ENCODE assay signal across 8 cellular contexts in the genomic region with DNA sequence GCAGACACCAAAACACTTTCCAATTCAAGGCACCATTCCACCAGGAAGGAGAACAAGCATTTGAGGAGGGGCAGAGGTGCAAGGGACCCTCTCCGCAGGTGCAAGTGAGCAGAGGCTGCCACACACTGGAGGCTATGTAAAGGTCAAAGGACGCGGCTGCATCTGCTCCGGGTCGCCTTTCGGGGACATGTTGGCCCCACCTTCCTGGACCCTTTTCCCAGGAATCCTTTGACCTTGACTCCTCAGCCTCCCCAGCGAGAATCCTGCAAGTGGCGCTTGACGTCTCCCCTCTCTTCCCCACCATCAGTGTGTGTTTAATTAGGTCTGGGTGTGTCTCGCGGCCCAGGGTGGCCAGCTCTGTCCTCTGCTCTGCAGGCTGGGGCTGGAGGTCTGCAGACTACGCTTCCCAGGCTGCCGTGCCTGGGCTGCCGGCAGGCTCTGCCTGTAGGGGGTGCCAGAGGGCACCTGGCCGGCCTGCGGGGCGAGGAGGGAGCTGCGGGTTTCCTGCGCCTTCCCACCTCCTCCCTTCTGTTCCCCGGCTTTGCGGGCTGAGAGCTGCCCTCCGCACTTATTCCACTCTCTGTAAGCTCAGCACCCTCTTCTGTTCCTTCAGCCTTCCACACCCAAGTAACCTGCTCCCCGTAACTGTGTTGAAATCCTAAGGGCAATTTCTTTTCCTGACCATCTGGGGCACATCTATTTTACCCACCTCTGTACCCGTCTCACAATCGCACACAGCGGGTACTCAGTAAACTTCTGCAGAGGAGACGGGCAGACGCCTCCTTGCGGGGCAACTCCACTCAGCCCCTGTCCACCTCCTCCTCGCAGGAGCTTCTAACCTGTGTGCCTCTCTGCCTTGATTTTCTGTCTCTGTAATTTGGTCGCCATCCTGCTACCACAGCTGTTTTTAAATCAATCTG.
DNase-seq lines count a peak whose midpoint lies in the region; ATAC-seq, FAIRE-seq and TF ChIP-seq lines count a peak whose summit lies in the region.

No MANE protein-coding gene starts in this region.

- H3K36me3 ChIP-seq in WERI-Rb-1 (no peaks in the 10 kb centered on the region), bronchial epithelial cell (ENCODE audit: control insufficient read depth, insufficient read depth, low read length) (no peaks in the 10 kb centered on the region), keratinocyte (ENCODE audit: control insufficient read depth in 2 of 2, extremely low read depth in 1 of 2, insufficient read depth in 2 of 2, low read length in 2 of 2) (no peaks in the 10 kb centered on the region)

- H3K4me3 ChIP-seq in AG04450 (ENCODE audit: low read depth, low read length) (no peak overlapping the region), WERI-Rb-1 (ENCODE audit: low read depth, low read length) (no peak overlapping the region; the same call in 1 of the 2 replicates), bronchial epithelial cell (ENCODE audit: low read depth, low read length) (no peak overlapping the region), keratinocyte (ENCODE audit: control insufficient read depth in 2 of 3, extremely low read depth in 1 of 3, insufficient read depth in 2 of 3, low read depth in 1 of 3, low read length in 3 of 3) (no peak overlapping the region)

- no peaks in the 10 kb centered on the region for H3K79me2 ChIP-seq in keratinocyte (ENCODE audit: control insufficient read depth, insufficient read depth, low read length)

- no peak overlapping the region for H2AFZ ChIP-seq in keratinocyte (ENCODE audit: control insufficient read depth, low read length)

- peaks cover 3% of the 10 kb centered on the region for H3K27me3 ChIP-seq in AG04450 (ENCODE audit: control insufficient read depth, insufficient read depth, low read length)
- H3K27me3 ChIP-seq in WERI-Rb-1 (ENCODE audit: insufficient read depth, low read depth, severe bottlenecking), result peaks cover 54% of the 10 kb centered on the region
- H3K27me3 ChIP-seq in bronchial epithelial cell (ENCODE audit: control insufficient read depth, insufficient read depth, low read length), result no peaks in the 10 kb centered on the region
- no peaks in the 10 kb centered on the region for H3K27me3 ChIP-seq in keratinocyte (ENCODE audit: control insufficient read depth, extremely low read depth, insufficient read depth, low read length)

- peak; percentile 86 for TF ChIP-seq CTCF in AG04450 (IDR thresholded peaks at IDR 0.05; ENCODE audit: low read depth, low read length)
- peak; percentile 98 for TF ChIP-seq CTCF in WERI-Rb-1 (IDR thresholded peaks at IDR 0.05; ENCODE audit: low read depth, low read length)
- peak; percentile 99 for TF ChIP-seq CTCF in bronchial epithelial cell (IDR thresholded peaks at IDR 0.05; ENCODE audit: insufficient read depth, low read length, severe bottlenecking)
- peak in 2 of 3 experiments; percentile 65 to 88 for TF ChIP-seq CTCF in keratinocyte (optimal IDR thresholded peaks at IDR 0.05 in 1 of 3, IDR thresholded peaks at IDR 0.05 in 1 of 3, conservative IDR thresholded peaks at IDR 0.05 in 1 of 3; ENCODE audit: extremely low read depth in 1 of 3, insufficient read depth in 2 of 3, low read length in 3 of 3)

- no peak overlapping the region for H3K27ac ChIP-seq in AG04450 (ENCODE audit: low read depth, low read length)
- H3K27ac ChIP-seq in WERI-Rb-1, result no peak overlapping the region
- no peak overlapping the region for H3K27ac ChIP-seq in keratinocyte (ENCODE audit: control insufficient read depth, insufficient read depth, low read length)

- peaks cover 3% of the 10 kb centered on the region for H3K4me1 ChIP-seq in keratinocyte (ENCODE audit: control insufficient read depth, extremely low read depth, insufficient read depth, low read length)

- POLR2A ChIA-PET in AG04450 (lab: Yijun Ruan, JAX), result no interaction called here

- H3K4me2 ChIP-seq in keratinocyte (ENCODE audit: control insufficient read depth, extremely low read depth, insufficient read depth, low read depth, low read length), result no peak overlapping the region

- dilution Hi-C loops in keratinocyte (cut with MboI; ENCODE audit: extremely low pct_ligation_motif_present, low sequenced_read_pairs), result no loop called here

- no peaks in the 10 kb centered on the region for H3K9me1 ChIP-seq in keratinocyte (ENCODE audit: control insufficient read depth, extremely low read depth, insufficient read depth, low read length)

- CTCF ChIA-PET in AG04450 (lab: Charles Lee), result interaction anchor here (0.6 to 2.5 kb wide), 36 partner anchors 8 to 937 kb away, joined by 3 to 28 read pairs (median 3); no protein-coding TSS in a partner anchor

- H4K20me1 ChIP-seq in keratinocyte (ENCODE audit: control insufficient read depth, extremely low read depth, insufficient read depth, low read length), result no peaks in the 10 kb centered on the region

- H3K9ac ChIP-seq in keratinocyte (ENCODE audit: control insufficient read depth, extremely low read depth, insufficient read depth, low read length), result no peak overlapping the region

- DNase-seq in AG04450 (ENCODE audit: low read depth, low spot score), result no peak
- peak; percentile 29 to 42 for DNase-seq in Kasumi-1 (lab: John Stamatoyannopoulos, UW)
- DNase-seq in WERI-Rb-1, result peak; percentile 66
- no peak for DNase-seq in bronchial epithelial cell (ENCODE audit: low read depth)
- DNase-seq in keratinocyte (ENCODE audit: low read depth, low spot score), result no peak
- DNase-seq in stimulated activated CD4-positive, alpha-beta T cell treated with anti-CD3 and anti-CD28 coated beads, Interleukin-4, amount 100 ng/mL, for 4 hours, result peak; percentile 24 to 54
- DNase-seq in kidney glomerular epithelial cell (lab: John Stamatoyannopoulos, UW), result no peak

- ATAC-seq in GM18519 (IDR thresholded peaks at IDR 0.05; ENCODE audit: low FRiP score, unreplicated experiment), result peak; percentile 53

- no peak for FAIRE-seq in bronchial epithelial cell (lab: Jason Lieb, UNC)
- FAIRE-seq in keratinocyte (lab: Jason Lieb, UNC), result no peak

- no peaks in the 10 kb centered on the region for H3K9me3 ChIP-seq in AG04450 (ENCODE audit: control insufficient read depth, insufficient read depth, low read length)
- H3K9me3 ChIP-seq in WERI-Rb-1 (ENCODE audit: severe bottlenecking), result no peaks in the 10 kb centered on the region
- H3K9me3 ChIP-seq in keratinocyte (ENCODE audit: control insufficient read depth, low read depth, low read length), result no peaks in the 10 kb centered on the region

Comparison
In these comparisons a context has a peak if more than half of its experiments do, and no peak if none do; other contexts are left out.
1. DNase-seq: peak in Kasumi-1 (2 of 2), WERI-Rb-1 (single experiment) and stimulated activated CD4-positive, alpha-beta T cell treated with anti-CD3 and anti-CD28 coated beads, Interleukin-4, amount 100 ng/mL, for 4 hours (2 of 2); none in AG04450 (single experiment), bronchial epithelial cell (single experiment), keratinocyte (single experiment) and kidney glomerular epithelial cell (single experiment).
2. Peak in every context shown above with its lines, with median percentiles within 50 percentile points of each other: CTCF ChIP-seq.